Comparison of ENCODE assay signal across 8 cellular contexts in the genomic region with DNA sequence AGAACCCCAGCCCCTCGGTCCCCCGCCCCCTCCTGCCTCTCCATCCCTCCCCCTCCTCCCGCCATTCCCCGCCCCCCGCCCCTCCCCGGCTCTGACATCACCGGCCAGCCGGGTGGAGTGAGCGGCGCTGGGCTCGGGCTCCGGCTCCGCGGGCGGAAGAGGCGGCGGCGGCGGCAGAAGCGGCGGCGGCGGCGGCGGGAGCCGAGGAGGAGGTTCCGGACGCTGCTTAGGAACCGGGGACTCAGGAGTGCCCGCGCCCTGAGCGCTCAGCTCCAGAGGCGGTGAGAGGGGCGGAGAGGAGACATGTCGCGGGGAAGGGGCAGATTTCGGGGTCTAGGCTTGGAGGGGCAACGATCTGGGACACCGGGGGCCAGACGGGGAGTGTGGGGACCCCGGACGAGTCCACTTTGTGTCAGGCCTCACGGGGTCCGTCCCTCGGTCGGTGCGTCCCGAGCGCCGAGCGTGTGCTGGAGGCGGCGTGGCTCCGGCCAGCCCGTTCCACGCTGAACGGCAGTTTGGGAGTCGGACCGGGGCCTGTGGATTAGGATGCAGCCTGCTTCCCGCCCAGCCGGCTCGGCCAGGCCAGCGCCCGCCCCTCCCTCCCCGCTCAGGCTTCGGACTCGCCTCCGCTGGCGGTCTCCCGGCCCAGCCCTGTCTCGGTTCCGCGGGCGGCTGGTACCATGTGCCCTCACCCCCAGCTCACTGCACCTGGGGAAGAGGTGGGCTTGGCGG. TPM values are rescaled to one million over a fixed set of nuclear protein-coding genes. Genes with fewer than 3 reads are reported as not detected.
DNase-seq lines count a peak whose midpoint lies in the region; ATAC-seq and TF ChIP-seq lines count a peak whose summit lies in the region.

A gene with protein sequence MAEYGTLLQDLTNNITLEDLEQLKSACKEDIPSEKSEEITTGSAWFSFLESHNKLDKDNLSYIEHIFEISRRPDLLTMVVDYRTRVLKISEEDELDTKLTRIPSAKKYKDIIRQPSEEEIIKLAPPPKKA (plus strand): TSS at position 143 of the 732 bp plus-strand sequence. CDS start 6,161 bp downstream, outside the sequence.

- DNase-seq in DMS79 (lab: John Stamatoyannopoulos, UW): peak; percentile 19
- DNase-seq in NCI-H1092 (lab: John Stamatoyannopoulos, UW): peak; percentile 75
- peak; percentile 69 for DNase-seq in activated B cell treated with CpG ODN at 0.5 μM for 24 hours
- peak; percentile 62 to 80 for DNase-seq in cardiac fibroblast (ENCODE audit: low read depth in 2 of 2)
- DNase-seq in inferior parietal cortex (ENCODE audit: extremely low spot score): peak; percentile 61
- peak; percentile 58 to 63 for DNase-seq in stimulated activated CD4-positive, alpha-beta T cell treated with anti-CD3 and anti-CD28 coated beads, Interleukin-12 subunit alpha, Interleukin-12 subunit beta, amount 100 ng/mL, for 24 hours (ENCODE audit: low read depth in 2 of 2)

- CTCF ChIA-PET in activated B cell treated with CpG ODN at 0.5 μM for 24 hours (lab: Charles Lee): interaction anchor here (0.5 to 2.8 kb wide), 5 partner anchors 12 to 171 kb away, joined by 3 to 15 read pairs (median 7); no protein-coding TSS in a partner anchor

- peak; percentile 41 for ATAC-seq in GM21619 (IDR thresholded peaks at IDR 0.05; ENCODE audit: unreplicated experiment)
- ATAC-seq in activated B cell treated with CpG ODN at 0.5 μM for 24 hours (ENCODE audit: low read depth): peak; percentile 51
- ATAC-seq in GM18520 (IDR thresholded peaks at IDR 0.05; ENCODE audit: unreplicated experiment): no peak

- no peaks in the 10 kb centered on the region for H3K9me3 Mint-ChIP-seq in activated B cell treated with CpG ODN at 0.5 μM for 24 hours

- H3K4me3 Mint-ChIP-seq in activated B cell treated with CpG ODN at 0.5 μM for 24 hours: peak within 1 kb of the TSS; percentile 85

- H3K36me3 Mint-ChIP-seq in activated B cell treated with CpG ODN at 0.5 μM for 24 hours (ENCODE audit: low read depth): peaks cover 40% of the 10 kb centered on the region

- intact Hi-C loops in activated B cell treated with CpG ODN at 0.5 μM for 24 hours (cut with micrococcal nuclease): loop anchor here (10.0 kb wide), 1 partner anchor 1499 kb away; a partner anchor contains a TSS

- POLR2A ChIA-PET in activated B cell treated with CpG ODN at 0.5 μM for 24 hours (lab: Charles Lee): interaction anchor here (0.6 to 3.9 kb wide), 9 partner anchors 10 to 143 kb away, joined by 3 to 34 read pairs (median 5); a partner anchor contains a TSS

- H3K4me1 Mint-ChIP-seq in activated B cell treated with CpG ODN at 0.5 μM for 24 hours: peaks cover 67% of the 10 kb centered on the region

- TF ChIP-seq CTCF in activated B cell treated with CpG ODN at 0.5 μM for 24 hours (IDR thresholded peaks at IDR 0.05): no peak
- TF ChIP-seq CTCF in cardiac fibroblast (IDR thresholded peaks at IDR 0.05; ENCODE audit: low read depth, low read length): no peak

- H3K4me3 ChIP-seq in cardiac fibroblast (replicated peaks in 1 of 2; ENCODE audit: low read depth in 2 of 2, low read length in 2 of 2): peak within 1 kb of the TSS; percentile 94 to 98

- no peaks in the 10 kb centered on the region for H3K27me3 Mint-ChIP-seq in activated B cell treated with CpG ODN at 0.5 μM for 24 hours

- H3K27ac Mint-ChIP-seq in activated B cell treated with CpG ODN at 0.5 μM for 24 hours: peak within 1 kb of the TSS; percentile 95

RNA-seq across cellular contexts. Expression of the gene that starts here (rescaled TPM):
- 107 and 111 TPM in 2 replicates for total RNA-seq in activated B cell treated with CpG ODN at 0.5 μM for 24 hours

Comparison
In these comparisons a context has a peak if more than half of its experiments do, and no peak if none do; other contexts are left out.
1. DNase-seq: peak in every context shown above with its lines; median percentile 75 in NCI-H1092; 71 in cardiac fibroblast; 69 in activated B cell treated with CpG ODN at 0.5 μM for 24 hours; 61 in inferior parietal cortex; 60 in stimulated activated CD4-positive, alpha-beta T cell treated with anti-CD3 and anti-CD28 coated beads, Interleukin-12 subunit alpha, Interleukin-12 subunit beta, amount 100 ng/mL, for 24 hours; 19 in DMS79.